ENCODE assay signal across 3 cellular contexts in genomic region chr10:1980459-1980858, GRCh38.
"Had no signal": no experiment of that assay in that cellular context is flagged by ENCODE, and none has a peak within 500 bp of the region (broad histone marks: within the 10 kb centered on the region; RNA-seq: fewer than 3 reads in every experiment).

No MANE protein-coding gene starts in this region.

- DNase-seq: GDM1, GF-D8 had no signal

- H3K4me3 ChIP-seq: GM12878 had no signal

- ATAC-seq: GM12878 had no signal
